ENCODE assay signal across 1 cellular context in the genomic region with DNA sequence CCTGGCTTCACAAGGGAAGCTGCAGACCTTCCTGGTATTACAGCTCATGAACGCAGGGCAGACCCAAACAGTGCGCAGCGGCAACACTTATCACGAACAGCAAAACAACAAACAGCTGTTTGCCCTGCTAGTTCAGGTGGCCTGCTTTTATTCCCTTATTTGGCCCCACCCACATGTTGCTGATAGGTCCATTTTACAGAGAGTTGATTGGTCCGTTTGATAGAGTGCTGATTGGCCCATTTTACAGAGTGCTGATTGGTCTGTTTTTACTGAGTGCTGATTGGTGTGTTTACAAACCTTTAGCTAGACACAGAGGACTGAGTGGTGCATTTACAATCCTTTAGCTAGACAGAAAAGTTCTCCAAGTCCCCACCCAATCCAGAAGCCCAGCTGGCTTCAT.
TF ChIP-seq lines count a peak whose summit lies in the region.

No MANE protein-coding gene starts in this region.

TF ChIP-seq in K562, 482 proteins besides CTCF, POLR2A, EP300 and RAD21:
- TF ChIP-seq MAFG (tag; conservative IDR thresholded peaks at IDR 0.05) (0 out of 2 replicates have a peak, but pooled peaks have one; percentile 24), SRF (CRISPR knock-in tag; IDR thresholded peaks at IDR 0.05) (peak in 1 of 2 experiments; percentile 71; a peak in 1 of 4 replicates), NFYB (IDR thresholded peaks at IDR 0.05; ENCODE audit: extremely low read depth, insufficient read length) (peak; percentile 83), RBM25 (IDR thresholded peaks at IDR 0.05; ENCODE audit: low read depth, low read length, severe bottlenecking) (peak; percentile 13), C11orf30 (IDR thresholded peaks at IDR 0.05; ENCODE audit: low read depth) (peak; percentile 35), ZNF316 (IDR thresholded peaks at IDR 0.05) (peak; percentile 77)
